In the genomic region with DNA sequence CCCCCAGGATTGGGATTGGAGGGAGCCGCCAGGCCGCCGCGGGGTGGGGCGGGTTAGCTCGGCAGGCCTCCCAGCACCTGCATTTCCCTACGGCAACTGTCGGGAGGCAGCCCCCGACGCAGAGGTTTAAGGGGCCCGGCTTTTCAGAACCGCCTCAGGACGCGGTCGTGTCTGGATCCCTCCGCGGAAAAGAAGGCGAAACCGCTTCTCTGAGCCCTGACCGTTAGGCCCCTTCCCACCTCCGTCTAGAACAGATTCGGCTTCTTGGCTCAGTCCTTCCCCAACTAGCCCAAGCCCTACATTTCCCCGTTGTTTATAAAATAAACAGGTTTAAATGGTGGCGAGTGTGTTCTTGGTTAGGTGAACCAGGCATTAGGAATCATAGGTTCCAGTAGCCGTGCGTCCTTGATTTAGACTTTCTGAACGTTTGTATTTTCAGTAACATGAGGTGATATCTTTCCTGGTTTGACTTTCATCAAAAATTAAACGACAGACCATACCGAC, we compare ENCODE assay signal across 1 cellular context.
TF ChIP-seq lines count a peak whose summit lies in the region.

No MANE protein-coding gene starts in this region.

TF ChIP-seq in GM12878, 131 proteins besides CTCF, POLR2A, EP300 and RAD21 (continued from another document):
- TF ChIP-seq CBFB (IDR thresholded peaks at IDR 0.05; ENCODE audit: low read depth) (0 out of 2 replicates have a peak, but pooled peaks have one; percentile 33), PAX8 (IDR thresholded peaks at IDR 0.05) (0 out of 2 replicates have a peak, but pooled peaks have one; percentile 3), MLLT1 (IDR thresholded peaks at IDR 0.05) (peak; percentile 67; the same call in 1 of the 2 replicates), ASH2L (IDR thresholded peaks at IDR 0.05; ENCODE audit: borderline replicate concordance, low read depth) (0 out of 2 replicates have a peak, but pooled peaks have one; percentile 42), DPF2 (IDR thresholded peaks at IDR 0.05) (peak; percentile 54; the same call in 1 of the 2 replicates), PML (IDR thresholded peaks at IDR 0.05; ENCODE audit: low read length) (peak; percentile 69; the same call in 1 of the 2 replicates), ZNF274 (IDR thresholded peaks at IDR 0.05; ENCODE audit: insufficient read depth, insufficient read length) (no peak), SMAD5 (IDR thresholded peaks at IDR 0.05; ENCODE audit: low read depth) (0 out of 2 replicates have a peak, but pooled peaks have one; percentile 51), IKZF2 (IDR thresholded peaks at IDR 0.05) (peak in 1 of 2 experiments; percentile 20; a peak in 1 of 4 replicates), NFXL1 (IDR thresholded peaks at IDR 0.05; ENCODE audit: borderline replicate concordance) (no peak), ZSCAN29 (IDR thresholded peaks at IDR 0.05) (0 out of 2 replicates have a peak, but pooled peaks have one; percentile 12), GATAD2B (conservative IDR thresholded peaks at IDR 0.05; ENCODE audit: low read depth) (peak; percentile 68; the same call in 1 of the 2 replicates), POLR2AphosphoS5 (IDR thresholded peaks at IDR 0.05; ENCODE audit: low read length) (peak; percentile 86), ZNF207 (IDR thresholded peaks at IDR 0.05; ENCODE audit: borderline replicate concordance) (peak; percentile 62; the same call in 1 of the 2 replicates), SKIL (IDR thresholded peaks at IDR 0.05; ENCODE audit: low read depth, poor library complexity, severe bottlenecking) (peak; percentile 7), BHLHE40 (IDR thresholded peaks at IDR 0.05; ENCODE audit: borderline replicate concordance in 1 of 2, low read depth in 2 of 2, low read length in 1 of 2) (no peak), CREM (IDR thresholded peaks at IDR 0.05; ENCODE audit: low read depth) (0 out of 2 replicates have a peak, but pooled peaks have one; percentile 7), LARP7 (IDR thresholded peaks at IDR 0.05) (peak; percentile 94), MEF2B (IDR thresholded peaks at IDR 0.05; ENCODE audit: partially characterized antibody, poor library complexity, severe bottlenecking) (peak; percentile 44), ZNF24 (IDR thresholded peaks at IDR 0.05) (peak; percentile 42; the same call in 1 of the 2 replicates), NFIC (IDR thresholded peaks at IDR 0.05; ENCODE audit: low read depth, low read length) (0 out of 2 replicates have a peak, but pooled peaks have one; percentile 30), RFX5 (IDR thresholded peaks at IDR 0.05; ENCODE audit: low read depth, low read length) (no peak), PKNOX1 (IDR thresholded peaks at IDR 0.05) (no peak), KLF5 (IDR thresholded peaks at IDR 0.05; ENCODE audit: partially characterized antibody) (no peak), NR2F1 (conservative IDR thresholded peaks at IDR 0.05) (0 out of 2 replicates have a peak, but pooled peaks have one; percentile 29), POLR2AphosphoS2 (IDR thresholded peaks at IDR 0.05; ENCODE audit: low read depth, low read length) (0 out of 2 replicates have a peak, but pooled peaks have one; percentile 48), ESRRA (IDR thresholded peaks at IDR 0.05; ENCODE audit: low read length) (no peak), FOS (IDR thresholded peaks at IDR 0.05; ENCODE audit: borderline replicate concordance, extremely low read depth, insufficient read length) (no peak), SREBF1 (IDR thresholded peaks at IDR 0.05; ENCODE audit: low read length) (no peak), MYC (IDR thresholded peaks at IDR 0.05; ENCODE audit: insufficient read depth, insufficient read length, insufficient replicate concordance, low read length, severe bottlenecking) (no peak)
- TF ChIP-seq, protein P1, sequence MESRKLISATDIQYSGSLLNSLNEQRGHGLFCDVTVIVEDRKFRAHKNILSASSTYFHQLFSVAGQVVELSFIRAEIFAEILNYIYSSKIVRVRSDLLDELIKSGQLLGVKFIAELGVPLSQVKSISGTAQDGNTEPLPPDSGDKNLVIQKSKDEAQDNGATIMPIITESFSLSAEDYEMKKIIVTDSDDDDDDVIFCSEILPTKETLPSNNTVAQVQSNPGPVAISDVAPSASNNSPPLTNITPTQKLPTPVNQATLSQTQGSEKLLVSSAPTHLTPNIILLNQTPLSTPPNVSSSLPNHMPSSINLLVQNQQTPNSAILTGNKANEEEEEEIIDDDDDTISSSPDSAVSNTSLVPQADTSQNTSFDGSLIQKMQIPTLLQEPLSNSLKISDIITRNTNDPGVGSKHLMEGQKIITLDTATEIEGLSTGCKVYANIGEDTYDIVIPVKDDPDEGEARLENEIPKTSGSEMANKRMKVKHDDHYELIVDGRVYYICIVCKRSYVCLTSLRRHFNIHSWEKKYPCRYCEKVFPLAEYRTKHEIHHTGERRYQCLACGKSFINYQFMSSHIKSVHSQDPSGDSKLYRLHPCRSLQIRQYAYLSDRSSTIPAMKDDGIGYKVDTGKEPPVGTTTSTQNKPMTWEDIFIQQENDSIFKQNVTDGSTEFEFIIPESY (IDR thresholded peaks at IDR 0.05) = no peak
- TF ChIP-seq, protein P2, sequence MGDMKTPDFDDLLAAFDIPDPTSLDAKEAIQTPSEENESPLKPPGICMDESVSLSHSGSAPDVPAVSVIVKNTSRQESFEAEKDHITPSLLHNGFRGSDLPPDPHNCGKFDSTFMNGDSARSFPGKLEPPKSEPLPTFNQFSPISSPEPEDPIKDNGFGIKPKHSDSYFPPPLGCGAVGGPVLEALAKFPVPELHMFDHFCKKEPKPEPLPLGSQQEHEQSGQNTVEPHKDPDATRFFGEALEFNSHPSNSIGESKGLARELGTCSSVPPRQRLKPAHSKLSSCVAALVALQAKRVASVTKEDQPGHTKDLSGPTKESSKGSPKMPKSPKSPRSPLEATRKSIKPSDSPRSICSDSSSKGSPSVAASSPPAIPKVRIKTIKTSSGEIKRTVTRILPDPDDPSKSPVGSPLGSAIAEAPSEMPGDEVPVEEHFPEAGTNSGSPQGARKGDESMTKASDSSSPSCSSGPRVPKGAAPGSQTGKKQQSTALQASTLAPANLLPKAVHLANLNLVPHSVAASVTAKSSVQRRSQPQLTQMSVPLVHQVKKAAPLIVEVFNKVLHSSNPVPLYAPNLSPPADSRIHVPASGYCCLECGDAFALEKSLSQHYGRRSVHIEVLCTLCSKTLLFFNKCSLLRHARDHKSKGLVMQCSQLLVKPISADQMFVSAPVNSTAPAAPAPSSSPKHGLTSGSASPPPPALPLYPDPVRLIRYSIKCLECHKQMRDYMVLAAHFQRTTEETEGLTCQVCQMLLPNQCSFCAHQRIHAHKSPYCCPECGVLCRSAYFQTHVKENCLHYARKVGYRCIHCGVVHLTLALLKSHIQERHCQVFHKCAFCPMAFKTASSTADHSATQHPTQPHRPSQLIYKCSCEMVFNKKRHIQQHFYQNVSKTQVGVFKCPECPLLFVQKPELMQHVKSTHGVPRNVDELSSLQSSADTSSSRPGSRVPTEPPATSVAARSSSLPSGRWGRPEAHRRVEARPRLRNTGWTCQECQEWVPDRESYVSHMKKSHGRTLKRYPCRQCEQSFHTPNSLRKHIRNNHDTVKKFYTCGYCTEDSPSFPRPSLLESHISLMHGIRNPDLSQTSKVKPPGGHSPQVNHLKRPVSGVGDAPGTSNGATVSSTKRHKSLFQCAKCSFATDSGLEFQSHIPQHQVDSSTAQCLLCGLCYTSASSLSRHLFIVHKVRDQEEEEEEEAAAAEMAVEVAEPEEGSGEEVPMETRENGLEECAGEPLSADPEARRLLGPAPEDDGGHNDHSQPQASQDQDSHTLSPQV (IDR thresholded peaks at IDR 0.05) = no peak
- TF ChIP-seq, protein P3, sequence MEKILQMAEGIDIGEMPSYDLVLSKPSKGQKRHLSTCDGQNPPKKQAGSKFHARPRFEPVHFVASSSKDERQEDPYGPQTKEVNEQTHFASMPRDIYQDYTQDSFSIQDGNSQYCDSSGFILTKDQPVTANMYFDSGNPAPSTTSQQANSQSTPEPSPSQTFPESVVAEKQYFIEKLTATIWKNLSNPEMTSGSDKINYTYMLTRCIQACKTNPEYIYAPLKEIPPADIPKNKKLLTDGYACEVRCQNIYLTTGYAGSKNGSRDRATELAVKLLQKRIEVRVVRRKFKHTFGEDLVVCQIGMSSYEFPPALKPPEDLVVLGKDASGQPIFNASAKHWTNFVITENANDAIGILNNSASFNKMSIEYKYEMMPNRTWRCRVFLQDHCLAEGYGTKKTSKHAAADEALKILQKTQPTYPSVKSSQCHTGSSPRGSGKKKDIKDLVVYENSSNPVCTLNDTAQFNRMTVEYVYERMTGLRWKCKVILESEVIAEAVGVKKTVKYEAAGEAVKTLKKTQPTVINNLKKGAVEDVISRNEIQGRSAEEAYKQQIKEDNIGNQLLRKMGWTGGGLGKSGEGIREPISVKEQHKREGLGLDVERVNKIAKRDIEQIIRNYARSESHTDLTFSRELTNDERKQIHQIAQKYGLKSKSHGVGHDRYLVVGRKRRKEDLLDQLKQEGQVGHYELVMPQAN (conservative IDR thresholded peaks at IDR 0.05) = peak; percentile 36; the same call in 1 of the 2 replicates
- TF ChIP-seq, protein P4, sequence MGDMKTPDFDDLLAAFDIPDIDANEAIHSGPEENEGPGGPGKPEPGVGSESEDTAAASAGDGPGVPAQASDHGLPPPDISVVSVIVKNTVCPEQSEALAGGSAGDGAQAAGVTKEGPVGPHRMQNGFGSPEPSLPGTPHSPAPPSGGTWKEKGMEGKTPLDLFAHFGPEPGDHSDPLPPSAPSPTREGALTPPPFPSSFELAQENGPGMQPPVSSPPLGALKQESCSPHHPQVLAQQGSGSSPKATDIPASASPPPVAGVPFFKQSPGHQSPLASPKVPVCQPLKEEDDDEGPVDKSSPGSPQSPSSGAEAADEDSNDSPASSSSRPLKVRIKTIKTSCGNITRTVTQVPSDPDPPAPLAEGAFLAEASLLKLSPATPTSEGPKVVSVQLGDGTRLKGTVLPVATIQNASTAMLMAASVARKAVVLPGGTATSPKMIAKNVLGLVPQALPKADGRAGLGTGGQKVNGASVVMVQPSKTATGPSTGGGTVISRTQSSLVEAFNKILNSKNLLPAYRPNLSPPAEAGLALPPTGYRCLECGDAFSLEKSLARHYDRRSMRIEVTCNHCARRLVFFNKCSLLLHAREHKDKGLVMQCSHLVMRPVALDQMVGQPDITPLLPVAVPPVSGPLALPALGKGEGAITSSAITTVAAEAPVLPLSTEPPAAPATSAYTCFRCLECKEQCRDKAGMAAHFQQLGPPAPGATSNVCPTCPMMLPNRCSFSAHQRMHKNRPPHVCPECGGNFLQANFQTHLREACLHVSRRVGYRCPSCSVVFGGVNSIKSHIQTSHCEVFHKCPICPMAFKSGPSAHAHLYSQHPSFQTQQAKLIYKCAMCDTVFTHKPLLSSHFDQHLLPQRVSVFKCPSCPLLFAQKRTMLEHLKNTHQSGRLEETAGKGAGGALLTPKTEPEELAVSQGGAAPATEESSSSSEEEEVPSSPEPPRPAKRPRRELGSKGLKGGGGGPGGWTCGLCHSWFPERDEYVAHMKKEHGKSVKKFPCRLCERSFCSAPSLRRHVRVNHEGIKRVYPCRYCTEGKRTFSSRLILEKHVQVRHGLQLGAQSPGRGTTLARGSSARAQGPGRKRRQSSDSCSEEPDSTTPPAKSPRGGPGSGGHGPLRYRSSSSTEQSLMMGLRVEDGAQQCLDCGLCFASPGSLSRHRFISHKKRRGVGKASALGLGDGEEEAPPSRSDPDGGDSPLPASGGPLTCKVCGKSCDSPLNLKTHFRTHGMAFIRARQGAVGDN (IDR thresholded peaks at IDR 0.05) = 0 out of 2 replicates have a peak, but pooled peaks have one; percentile 15
TF ChIP-seq in GM12878: peak in this region for 24.
